In genomic region chr12:110583137-110584059, GRCh38 we compare ENCODE assay signal across 8 cellular contexts. TPM values are rescaled to one million over a fixed set of nuclear protein-coding genes. Genes with fewer than 3 reads are reported as not detected.
DNase-seq lines count a peak whose midpoint lies in the region; ATAC-seq, FAIRE-seq and TF ChIP-seq lines count a peak whose summit lies in the region.

Gene PPTC7, minus strand, starts transcription at chr12:110583318. Its CDS starts 287 bp downstream, at chr12:110583031.

- peak within 1 kb of the TSS; percentile 90 to 93 (median 91) for H3K4me3 Mint-ChIP-seq in T-cell

- peak within 1 kb of the TSS; percentile 48 for H2AFZ ChIP-seq in trophoblast cell (ENCODE audit: insufficient read depth, low read length, poor library complexity)

- no peak within 1 kb of the TSS for H3K23ac ChIP-seq in trophoblast cell (ENCODE audit: low read length)

- peak; percentile 69 for DNase-seq in GM12892 (ENCODE audit: insufficient read length)
- DNase-seq in NCI-H146 (lab: John Stamatoyannopoulos, UW): peak; percentile 96
- DNase-seq in T-cell: peak; percentile 90 to 98 (median 96)
- DNase-seq in cardiac septum (ENCODE audit: low spot score): peak; percentile 99
- DNase-seq in trophoblast cell: peak; percentile 98
- DNase-seq in tibial nerve (ENCODE audit: low spot score in 2 of 2): peak; percentile 94 to 97

- POLR2A ChIA-PET in T-cell (lab: Charles Lee): no interaction called here

- intact Hi-C loops in cardiac septum (cut with DNase I): loop anchor here (5.0 kb wide), 1 partner anchor 46 kb away; no protein-coding TSS in a partner anchor

- H3K36me3 Mint-ChIP-seq in T-cell: peaks cover 5% of the 10 kb centered on the region

- peaks cover 9% of the 10 kb centered on the region for H3K79me2 ChIP-seq in trophoblast cell (ENCODE audit: control insufficient read depth, insufficient read depth, low read length, poor library complexity)

- no peak within 1 kb of the TSS for H2AK5ac ChIP-seq in trophoblast cell (ENCODE audit: low read length)

- peaks cover 8% of the 10 kb centered on the region in 2 experiments for H3K4me1 ChIP-seq in trophoblast cell (ENCODE audit: control insufficient read depth in 1 of 2, insufficient read depth in 2 of 2, low read length in 2 of 2)
- H3K4me1 ChIP-seq in tibial nerve: peaks cover 6 to 57% (median 27%) of the 10 kb centered on the region in 4 donors

- H3K79me1 ChIP-seq in trophoblast cell (ENCODE audit: low read length): peaks cover 4% of the 10 kb centered on the region

- peak within 1 kb of the TSS; percentile 26 for H2BK120ac ChIP-seq in trophoblast cell (ENCODE audit: insufficient read depth, low read length, poor library complexity)

- peak within 1 kb of the TSS; percentile 30 for H3K27ac ChIP-seq in adipose tissue (ENCODE audit: low read depth, low read length)
- peak within 1 kb of the TSS; percentile 27 for H3K27ac ChIP-seq in trophoblast cell (ENCODE audit: low read depth, low read length)
- H3K27ac ChIP-seq in tibial nerve: peak within 1 kb of the TSS; percentile 73 to 96 (median 88)

- H3K27me3 Mint-ChIP-seq in T-cell: no peaks in the 10 kb centered on the region

- H3K4ac ChIP-seq in trophoblast cell (ENCODE audit: low read depth, low read length): peak within 1 kb of the TSS; percentile 26

- peak within 1 kb of the TSS; percentile 76 for H3K18ac ChIP-seq in trophoblast cell (ENCODE audit: low read length)

- peaks cover 64 to 66% (median 66%) of the 10 kb centered on the region in 3 donors for H3K4me1 Mint-ChIP-seq in T-cell

- peak; percentile 77 to 85 for TF ChIP-seq EP300 in tibial nerve (IDR thresholded peaks at IDR 0.05)

- H3K14ac ChIP-seq in trophoblast cell (ENCODE audit: low read length): peak within 1 kb of the TSS; percentile 74

- H3K27me3 ChIP-seq in trophoblast cell (ENCODE audit: insufficient read depth, low read length) (no peaks in the 10 kb centered on the region), tibial nerve (no peaks in the 10 kb centered on the region)

- 1 to 3% (median 2%) methylated on average over 38 to 52 of the region's 52 CpGs for WGBS in adipose tissue, 3 donors
- WGBS in trophoblast cell (ENCODE audit: extremely low coverage, insufficient coverage, insufficient read length): no CpG with 5 or more reads among the region's 52 CpGs
- 2 to 3% methylated on average over 13 to 52 of the region's 52 CpGs for WGBS in tibial nerve, 2 donors

- no peak within 1 kb of the TSS for H4K12ac ChIP-seq in trophoblast cell (ENCODE audit: low read depth, low read length)

- TF ChIP-seq POLR2A in GM12892 (IDR thresholded peaks at IDR 0.05; ENCODE audit: low read depth, low read length) (peak; percentile 91), tibial nerve (IDR thresholded peaks at IDR 0.05) (peak; percentile 88 to 94)

- H3K36me3 ChIP-seq in trophoblast cell (ENCODE audit: control insufficient read depth in 1 of 2, insufficient read depth in 2 of 2, low read length in 2 of 2) (no peaks in the 10 kb centered on the region), tibial nerve (no peaks in the 10 kb centered on the region)

- H4K8ac ChIP-seq in trophoblast cell (ENCODE audit: low read depth, low read length): peak within 1 kb of the TSS; percentile 56

- H3K9me3 ChIP-seq in trophoblast cell (ENCODE audit: insufficient read depth, low read depth, low read length) (no peaks in the 10 kb centered on the region), tibial nerve (no peaks in the 10 kb centered on the region)

- FAIRE-seq in GM12892 (lab: Jason Lieb, UNC): peak; percentile 96

- no peaks in the 10 kb centered on the region for H3K9me3 Mint-ChIP-seq in T-cell

- no peak within 1 kb of the TSS for H2BK12ac ChIP-seq in trophoblast cell (ENCODE audit: low read length)

- peak in 1 of 5 experiments; percentile 43 for TF ChIP-seq CTCF in tibial nerve (IDR thresholded peaks at IDR 0.05)

- H2BK5ac ChIP-seq in trophoblast cell (ENCODE audit: low read depth, low read length, poor library complexity): peak within 1 kb of the TSS; percentile 22

- CTCF ChIA-PET in T-cell (lab: Charles Lee): interaction anchor here (1.1 to 2.8 kb wide), 2 partner anchors 17 kb away, joined by 3 to 10 read pairs; no protein-coding TSS in a partner anchor

- H3K9ac ChIP-seq in trophoblast cell (ENCODE audit: low read length): peak within 1 kb of the TSS; percentile 98

- H3K4me3 ChIP-seq in trophoblast cell (ENCODE audit: low read depth, low read length) (peak within 1 kb of the TSS; percentile 89), tibial nerve (peak within 1 kb of the TSS; percentile 70 to 99 (median 72))

- ATAC-seq in HG02840 (IDR thresholded peaks at IDR 0.05; ENCODE audit: low FRiP score, unreplicated experiment): peak; percentile 70
- ATAC-seq in T-cell (replicated peaks in 1 of 4): peak; percentile 93 to 98 (median 94)

- H3K27ac Mint-ChIP-seq in T-cell: peak within 1 kb of the TSS; percentile 96

- peak within 1 kb of the TSS; percentile 93 for H3K4me2 ChIP-seq in trophoblast cell (ENCODE audit: low read length)

- peak within 1 kb of the TSS; percentile 82 for H4K91ac ChIP-seq in trophoblast cell (ENCODE audit: low read depth, low read length)

RNA-seq across cellular contexts. Expression of gene PPTC7, which starts in this region (rescaled TPM):
- 31.2 TPM for polyA plus RNA-seq in GM12892 (2012; ENCODE audit: missing spikeins)
- total RNA-seq in T-cell (10 to 100 TPM; 36.0 to 38.1 (median 36.6) TPM), cardiac septum (55.0 TPM), tibial nerve (10 to 100 TPM; 21.6 to 23.6 (median 23.1) TPM)
- 10 to 100 TPM in 2 of 3 donors, 1 to 10 TPM in 1; 6.9 to 21.9 (median 11.7) TPM for polyA plus RNA-seq in adipose tissue
- polyA plus RNA-seq in trophoblast cell (2013): 9.9 and 10.1 TPM in 2 replicates

Comparison
In these comparisons a context has a peak if more than half of its experiments do, and no peak if none do; other contexts are left out.
1. Peak in every context shown above with its lines: DNase-seq, ATAC-seq, H3K4me3 ChIP-seq and H3K27ac ChIP-seq.
2. H3K27ac ChIP-seq: peak in every context shown above with its lines; median percentile 88 in tibial nerve; 30 in adipose tissue; 27 in trophoblast cell.